Comparison of ENCODE assay signal across 1 cellular context in the genomic region with DNA sequence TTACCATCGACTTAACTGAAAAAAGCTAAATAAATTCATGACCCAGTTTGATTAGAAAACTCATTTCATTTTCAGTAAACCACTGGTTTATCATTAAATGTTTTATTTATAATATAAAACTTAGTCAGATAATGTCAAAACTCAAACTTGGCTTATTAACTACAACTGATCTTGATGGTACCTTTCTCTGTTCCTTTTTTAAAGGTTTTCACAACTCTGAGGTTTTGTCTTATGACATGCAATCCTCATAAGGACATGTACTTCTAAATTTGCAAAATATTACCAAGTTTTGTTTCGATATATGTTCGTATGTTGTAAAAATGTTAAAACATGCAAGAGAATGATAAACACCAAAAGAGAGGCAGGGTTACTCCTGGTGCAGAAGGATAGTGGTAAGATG.
TF ChIP-seq lines count a peak whose summit lies in the region.

No MANE protein-coding gene starts in this region.

TF ChIP-seq in WTC11, 78 proteins besides CTCF, POLR2A, EP300 and RAD21 (continued from another document):
- TF ChIP-seq, protein P1, sequence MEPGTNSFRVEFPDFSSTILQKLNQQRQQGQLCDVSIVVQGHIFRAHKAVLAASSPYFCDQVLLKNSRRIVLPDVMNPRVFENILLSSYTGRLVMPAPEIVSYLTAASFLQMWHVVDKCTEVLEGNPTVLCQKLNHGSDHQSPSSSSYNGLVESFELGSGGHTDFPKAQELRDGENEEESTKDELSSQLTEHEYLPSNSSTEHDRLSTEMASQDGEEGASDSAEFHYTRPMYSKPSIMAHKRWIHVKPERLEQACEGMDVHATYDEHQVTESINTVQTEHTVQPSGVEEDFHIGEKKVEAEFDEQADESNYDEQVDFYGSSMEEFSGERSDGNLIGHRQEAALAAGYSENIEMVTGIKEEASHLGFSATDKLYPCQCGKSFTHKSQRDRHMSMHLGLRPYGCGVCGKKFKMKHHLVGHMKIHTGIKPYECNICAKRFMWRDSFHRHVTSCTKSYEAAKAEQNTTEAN (CRISPR knock-in tag; IDR thresholded peaks at IDR 0.05), result no peak
